2 cellular contexts compared by ENCODE assay signal in the genomic region with DNA sequence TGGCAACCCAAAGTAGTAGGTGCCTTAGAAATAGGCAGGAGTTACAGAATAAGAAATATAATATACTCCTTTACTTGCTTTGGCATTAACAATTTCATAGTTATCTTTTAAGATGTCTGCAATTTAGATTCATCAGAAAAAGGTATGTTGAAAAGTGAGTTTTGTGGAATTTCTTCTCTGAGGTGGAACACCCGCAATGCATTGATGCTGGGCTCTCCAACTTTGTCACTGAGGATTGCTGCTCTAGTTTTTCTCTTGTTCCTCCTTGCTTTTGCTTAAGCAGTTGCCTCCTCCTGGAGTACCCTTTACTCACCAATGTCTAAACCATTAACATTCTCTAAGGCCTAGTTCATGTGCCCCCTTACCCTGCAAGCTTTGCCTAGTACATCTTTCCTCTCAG.
TF ChIP-seq lines count a peak whose summit lies in the region.

No MANE protein-coding gene starts in this region.

TF ChIP-seq in IMR-90, 13 proteins besides CTCF, POLR2A, EP300 and RAD21:
- TF ChIP-seq MAFK (IDR thresholded peaks at IDR 0.05; ENCODE audit: low read depth, low read length) (no peak), SMC3 (IDR thresholded peaks at IDR 0.05; ENCODE audit: low read depth, low read length) (no peak), MXI1 (IDR thresholded peaks at IDR 0.05; ENCODE audit: borderline replicate concordance, low read depth, low read length) (no peak), BHLHE40 (IDR thresholded peaks at IDR 0.05; ENCODE audit: low read depth, low read length) (no peak), ELK1 (IDR thresholded peaks at IDR 0.05; ENCODE audit: borderline replicate concordance, low read depth, low read length) (no peak), CEBPB (IDR thresholded peaks at IDR 0.05; ENCODE audit: low read depth, low read length) (no peak), USF2 (IDR thresholded peaks at IDR 0.05; ENCODE audit: low read depth, low read length) (no peak), RCOR1 (IDR thresholded peaks at IDR 0.05; ENCODE audit: insufficient replicate concordance, low read length) (no peak), FOS (IDR thresholded peaks at IDR 0.05; ENCODE audit: low read depth, low read length) (no peak)

TF ChIP-seq in endothelial cell of umbilical vein, 7 proteins besides CTCF, POLR2A, EP300 and RAD21:
- TF ChIP-seq JUN (IDR thresholded peaks at IDR 0.05; ENCODE audit: borderline replicate concordance, insufficient read depth, insufficient read length, low read depth) (no peak), POLR2AphosphoS5 (IDR thresholded peaks at IDR 0.05; ENCODE audit: insufficient read depth, low read depth, low read length) (no peak), MYC (IDR thresholded peaks at IDR 0.05; ENCODE audit: low read depth, low read length) (no peak), FOS (IDR thresholded peaks at IDR 0.05; ENCODE audit: borderline replicate concordance, insufficient read depth, low read length) (no peak), GATA2 (IDR thresholded peaks at IDR 0.05; ENCODE audit: insufficient read depth, insufficient read length, low read depth, low read length) (no peak), EZH2 (IDR thresholded peaks at IDR 0.05; ENCODE audit: borderline replicate concordance, low read depth, low read length, severe bottlenecking) (no peak)
- TF ChIP-seq, protein P1, sequence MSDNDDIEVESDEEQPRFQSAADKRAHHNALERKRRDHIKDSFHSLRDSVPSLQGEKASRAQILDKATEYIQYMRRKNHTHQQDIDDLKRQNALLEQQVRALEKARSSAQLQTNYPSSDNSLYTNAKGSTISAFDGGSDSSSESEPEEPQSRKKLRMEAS (IDR thresholded peaks at IDR 0.05; ENCODE audit: insufficient read depth, insufficient read length), result no peak
